9 cellular contexts compared by ENCODE assay signal in genomic region chr7:1403844-1404404, GRCh38. TPM values are rescaled to one million over a fixed set of nuclear protein-coding genes. Genes with fewer than 3 reads are reported as not detected.
DNase-seq lines count a peak whose midpoint lies in the region; ATAC-seq, FAIRE-seq and TF ChIP-seq lines count a peak whose summit lies in the region.
"Had no signal": no experiment of that assay in that cellular context is flagged by ENCODE, and none has a peak within 500 bp of the region (broad histone marks: within the 10 kb centered on the region; RNA-seq: fewer than 3 reads in every experiment).

No MANE protein-coding gene starts in this region.

- H3K27me3 ChIP-seq in BLaER1, result peaks cover 48% of the 10 kb centered on the region

- H3K4me3 Mint-ChIP-seq in activated T-cell treated with anti-CD3 and anti-CD28 coated beads, Interleukin-2, amount 50 U/mL, for 24 hours, result no peak overlapping the region

- peak overlapping the region; percentile 62; the same call in 1 of the 2 replicates for H3K27ac ChIP-seq in BLaER1
- H3K27ac ChIP-seq in kidney (ENCODE audit: low read depth in 2 of 2, low read length in 2 of 2), result no peak overlapping the region

- no peaks in the 10 kb centered on the region for H3K36me3 ChIP-seq in BLaER1
- H3K36me3 ChIP-seq in kidney (ENCODE audit: control insufficient read depth in 1 of 2, insufficient read depth in 2 of 2, low read length in 2 of 2), result no peaks in the 10 kb centered on the region

- H3K27ac Mint-ChIP-seq in activated T-cell treated with anti-CD3 and anti-CD28 coated beads, Interleukin-2, amount 50 U/mL, for 24 hours, result no peak overlapping the region

- DNase-seq in UCSD-AML1 (lab: John Stamatoyannopoulos, UW; ENCODE audit: unreplicated experiment), result peak; percentile 37
- peak; percentile 67 for DNase-seq in kidney
- DNase-seq in activated T-cell treated with anti-CD3 and anti-CD28 coated beads, Interleukin-2, amount 50 U/mL, for 24 hours, result no peak
- DNase-seq in stimulated activated CD4-positive, alpha-beta T cell treated with anti-CD3 and anti-CD28 coated beads, Interleukin-4, amount 100 ng/mL, for 4 hours, result no peak
- no peak for DNase-seq in epidermal melanocyte (ENCODE audit: insufficient read length, low spot score)
- DNase-seq: T-helper 2 cell had no signal

- H3K4me3 ChIP-seq in BLaER1 (peak overlapping the region; percentile 39), kidney (ENCODE audit: low read length in 2 of 2) (no peak overlapping the region)

- no peak for TF ChIP-seq CTCF in kidney (IDR thresholded peaks at IDR 0.05; ENCODE audit: borderline replicate concordance, extremely low read depth, insufficient read depth)

- H3K27me3 Mint-ChIP-seq in activated T-cell treated with anti-CD3 and anti-CD28 coated beads, Interleukin-2, amount 50 U/mL, for 24 hours, result peaks cover 74% of the 10 kb centered on the region

- no peak for TF ChIP-seq RAD21 in Ishikawa (IDR thresholded peaks at IDR 0.05; ENCODE audit: low read depth)

- H3K4me2 ChIP-seq in BLaER1, result peak overlapping the region; percentile 95

- no peak for FAIRE-seq in kidney (lab: Jason Lieb, UNC)

- peaks cover 9% of the 10 kb centered on the region for H3K9me3 Mint-ChIP-seq in activated T-cell treated with anti-CD3 and anti-CD28 coated beads, Interleukin-2, amount 50 U/mL, for 24 hours

- H3K9ac ChIP-seq in BLaER1 (0 out of 2 replicates have a peak overlapping the region, but pooled peaks have one; percentile 41), kidney (ENCODE audit: low read length in 2 of 2) (no peak overlapping the region)

- no peak for ATAC-seq in GM19395 (IDR thresholded peaks at IDR 0.05; ENCODE audit: unreplicated experiment)

- H3K9me3 ChIP-seq in BLaER1, result no peaks in the 10 kb centered on the region
- H3K9me3 ChIP-seq in kidney (ENCODE audit: control insufficient read depth in 1 of 2, low read length in 2 of 2), result peaks cover 0 to 8% of the 10 kb centered on the region in 2 donors

- intact Hi-C loops in kidney (cut with DNase I), result no loop called here

- H3K4me1 Mint-ChIP-seq in activated T-cell treated with anti-CD3 and anti-CD28 coated beads, Interleukin-2, amount 50 U/mL, for 24 hours (ENCODE audit: low read depth), result peaks cover 5% of the 10 kb centered on the region

- H3K36me3 Mint-ChIP-seq in activated T-cell treated with anti-CD3 and anti-CD28 coated beads, Interleukin-2, amount 50 U/mL, for 24 hours (ENCODE audit: low read depth), result no peaks in the 10 kb centered on the region

- peaks cover 80% of the 10 kb centered on the region for H3K4me1 ChIP-seq in BLaER1
- no peaks in the 10 kb centered on the region for H3K4me1 ChIP-seq in kidney (ENCODE audit: control insufficient read depth in 1 of 2, insufficient read depth in 1 of 2, low read depth in 1 of 2, low read length in 2 of 2)

- H4K20me1 ChIP-seq in BLaER1, result no peaks in the 10 kb centered on the region

- no peak for TF ChIP-seq EP300 in Ishikawa (IDR thresholded peaks at IDR 0.05; ENCODE audit: borderline replicate concordance)

TF ChIP-seq in Ishikawa, 13 proteins besides CTCF, POLR2A, EP300 and RAD21:
- TF ChIP-seq EGR1 (IDR thresholded peaks at IDR 0.05), result no peak
- TF ChIP-seq, protein P1, sequence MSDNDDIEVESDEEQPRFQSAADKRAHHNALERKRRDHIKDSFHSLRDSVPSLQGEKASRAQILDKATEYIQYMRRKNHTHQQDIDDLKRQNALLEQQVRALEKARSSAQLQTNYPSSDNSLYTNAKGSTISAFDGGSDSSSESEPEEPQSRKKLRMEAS (IDR thresholded peaks at IDR 0.05), result peak; percentile 44; the same call in 1 of the 2 replicates

RNA-seq across cellular contexts. Expression of gene MICALL2, which starts 55.3 kb away (rescaled TPM):
- 53.4 TPM for total RNA-seq in kidney
- polyA plus RNA-seq in kidney (ENCODE audit: insufficient read depth, low read depth, low replicate concordance), result 16.6 TPM

Comparison
In these comparisons a context has a peak if more than half of its experiments do, and no peak if none do; other contexts are left out.
1. DNase-seq: peak in UCSD-AML1 (single experiment) and kidney (single experiment); none in activated T-cell treated with anti-CD3 and anti-CD28 coated beads, Interleukin-2, amount 50 U/mL, for 24 hours (single experiment), stimulated activated CD4-positive, alpha-beta T cell treated with anti-CD3 and anti-CD28 coated beads, Interleukin-4, amount 100 ng/mL, for 4 hours (0 of 2) and epidermal melanocyte (single experiment).